ENCODE assay signal across 8 cellular contexts in the genomic region with DNA sequence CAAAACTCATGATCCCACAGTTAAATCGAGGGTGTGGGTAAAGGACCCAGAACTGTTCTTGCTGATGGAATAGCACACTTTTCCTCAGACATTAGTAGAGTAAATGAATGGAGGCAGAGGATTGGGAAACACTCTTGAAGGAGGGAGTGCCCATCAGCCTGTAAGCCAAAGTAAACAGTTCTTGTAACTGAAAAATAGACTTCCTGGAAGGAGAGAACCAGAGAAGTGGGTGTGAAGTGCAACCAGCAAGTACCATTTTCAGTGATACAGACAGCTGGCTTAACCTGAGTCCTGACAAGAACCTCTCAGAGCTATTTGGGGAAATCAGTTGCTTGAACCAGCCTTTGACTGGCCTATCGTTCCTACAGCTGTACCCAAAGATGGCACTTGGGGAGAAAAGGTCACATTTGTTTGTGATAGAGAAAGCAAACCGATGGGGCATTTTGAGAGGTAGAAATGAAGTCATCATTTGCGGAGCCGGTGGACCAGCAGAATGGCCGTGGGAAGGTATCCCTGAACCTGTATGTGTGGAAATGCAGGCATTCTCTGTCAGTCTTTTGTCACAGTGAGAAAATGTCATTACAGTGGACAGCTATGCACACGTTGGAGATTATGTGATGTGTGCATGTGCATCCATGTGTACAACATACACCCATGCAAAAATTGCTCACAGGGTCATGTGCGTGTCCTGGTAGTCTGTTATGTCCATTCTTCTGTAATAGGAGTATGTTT. TPM values are rescaled to one million over a fixed set of nuclear protein-coding genes. Genes with fewer than 3 reads are reported as not detected.
DNase-seq lines count a peak whose midpoint lies in the region; ATAC-seq and TF ChIP-seq lines count a peak whose summit lies in the region.

No MANE protein-coding gene starts in this region.

- peaks cover 4% of the 10 kb centered on the region for H3K27me3 Mint-ChIP-seq in activated CD8-positive, alpha-beta T cell treated with anti-CD3 and anti-CD28 coated beads for 36 hours
- peaks cover 3% of the 10 kb centered on the region for H3K27me3 Mint-ChIP-seq in activated CD8-positive, alpha-beta T cell treated with anti-CD3 and anti-CD28 coated beads, Interleukin-2, amount 10 ng/mL, durations not matched to agents 7 days and 5 days (ENCODE audit: low read depth)
- no peaks in the 10 kb centered on the region for H3K27me3 Mint-ChIP-seq in type B pancreatic cell
- no peaks in the 10 kb centered on the region for H3K27me3 Mint-ChIP-seq in effector memory CD8-positive, alpha-beta T cell

- H3K27me3 ChIP-seq in ascending aorta (no peaks in the 10 kb centered on the region), H7 (ENCODE audit: control insufficient read depth, insufficient read depth, low read length) (no peaks in the 10 kb centered on the region)

- H3K9me3 Mint-ChIP-seq in activated CD8-positive, alpha-beta T cell treated with anti-CD3 and anti-CD28 coated beads for 36 hours, result no peaks in the 10 kb centered on the region
- H3K9me3 Mint-ChIP-seq in activated CD8-positive, alpha-beta T cell treated with anti-CD3 and anti-CD28 coated beads, Interleukin-2, amount 10 ng/mL, durations not matched to agents 7 days and 5 days (ENCODE audit: insufficient read depth), result no peaks in the 10 kb centered on the region
- H3K9me3 Mint-ChIP-seq in type B pancreatic cell, result no peaks in the 10 kb centered on the region
- no peaks in the 10 kb centered on the region for H3K9me3 Mint-ChIP-seq in effector memory CD8-positive, alpha-beta T cell

- POLR2A ChIA-PET in activated CD8-positive, alpha-beta T cell treated with anti-CD3 and anti-CD28 coated beads for 36 hours (lab: Charles Lee), result no interaction called here
- POLR2A ChIA-PET in activated CD8-positive, alpha-beta T cell treated with anti-CD3 and anti-CD28 coated beads, Interleukin-2, amount 10 ng/mL, durations not matched to agents 7 days and 5 days (lab: Charles Lee), result interaction anchor here (0.7 kb wide), 1 partner anchor 10 kb away, joined by 4 read pairs; no protein-coding TSS in a partner anchor

- peak overlapping the region in 1 of 2 donors; percentile 3 for H3K4me3 ChIP-seq in ascending aorta
- no peak overlapping the region for H3K4me3 ChIP-seq in H7 (ENCODE audit: insufficient read depth, low read depth, low read length)

- peak; percentile 8 for DNase-seq in activated CD8-positive, alpha-beta T cell treated with anti-CD3 and anti-CD28 coated beads for 36 hours
- DNase-seq in activated CD8-positive, alpha-beta T cell treated with anti-CD3 and anti-CD28 coated beads, Interleukin-2, amount 10 ng/mL, durations not matched to agents 7 days and 5 days, result no peak
- DNase-seq in ascending aorta (ENCODE audit: low spot score in 2 of 2), result no peak
- peak; percentile 60 for DNase-seq in kidney tubule cell (ENCODE audit: low spot score)
- no peak for DNase-seq in type B pancreatic cell (ENCODE audit: extremely low spot score, unreplicated experiment)
- DNase-seq in effector memory CD8-positive, alpha-beta T cell, result no peak
- no peak for DNase-seq in stimulated activated CD4-positive, alpha-beta T cell treated with anti-CD3 and anti-CD28 coated beads, Interleukin-15, amount 100 ng/mL, for 24 hours
- DNase-seq in H7, result no peak

- H3K27ac ChIP-seq in ascending aorta, result peak overlapping the region; percentile 47 to 68

- no peaks in the 10 kb centered on the region for H3K9me3 ChIP-seq in ascending aorta

- peak overlapping the region; percentile 12 for H3K27ac Mint-ChIP-seq in activated CD8-positive, alpha-beta T cell treated with anti-CD3 and anti-CD28 coated beads for 36 hours
- H3K27ac Mint-ChIP-seq in activated CD8-positive, alpha-beta T cell treated with anti-CD3 and anti-CD28 coated beads, Interleukin-2, amount 10 ng/mL, durations not matched to agents 7 days and 5 days, result no peak overlapping the region
- peak overlapping the region; percentile 39 for H3K27ac Mint-ChIP-seq in type B pancreatic cell
- peak overlapping the region in 1 of 2 donors; percentile 45 for H3K27ac Mint-ChIP-seq in effector memory CD8-positive, alpha-beta T cell

- peaks cover 23% of the 10 kb centered on the region for H3K4me1 Mint-ChIP-seq in activated CD8-positive, alpha-beta T cell treated with anti-CD3 and anti-CD28 coated beads for 36 hours (ENCODE audit: low read depth)
- peaks cover 10% of the 10 kb centered on the region for H3K4me1 Mint-ChIP-seq in activated CD8-positive, alpha-beta T cell treated with anti-CD3 and anti-CD28 coated beads, Interleukin-2, amount 10 ng/mL, durations not matched to agents 7 days and 5 days (ENCODE audit: low read depth)
- peaks cover 43% of the 10 kb centered on the region for H3K4me1 Mint-ChIP-seq in type B pancreatic cell (ENCODE audit: unreplicated experiment)
- peaks cover 19 to 23% of the 10 kb centered on the region in 2 donors for H3K4me1 Mint-ChIP-seq in effector memory CD8-positive, alpha-beta T cell (ENCODE audit: low read depth in 2 of 2)

- H3K36me3 ChIP-seq in ascending aorta, result peaks cover 0 to 4% of the 10 kb centered on the region in 2 donors
- no peaks in the 10 kb centered on the region for H3K36me3 ChIP-seq in H7 (replicated peaks; ENCODE audit: control insufficient read depth, insufficient read depth, low read length)

- H3K36me3 Mint-ChIP-seq in activated CD8-positive, alpha-beta T cell treated with anti-CD3 and anti-CD28 coated beads for 36 hours (ENCODE audit: low read depth), result no peaks in the 10 kb centered on the region
- H3K36me3 Mint-ChIP-seq in activated CD8-positive, alpha-beta T cell treated with anti-CD3 and anti-CD28 coated beads, Interleukin-2, amount 10 ng/mL, durations not matched to agents 7 days and 5 days (ENCODE audit: low read depth), result no peaks in the 10 kb centered on the region
- H3K36me3 Mint-ChIP-seq in type B pancreatic cell, result peaks cover 7% of the 10 kb centered on the region
- no peaks in the 10 kb centered on the region for H3K36me3 Mint-ChIP-seq in effector memory CD8-positive, alpha-beta T cell (ENCODE audit: insufficient read depth)

- peaks cover 22 to 78% of the 10 kb centered on the region in 2 donors for H3K4me1 ChIP-seq in ascending aorta

- CTCF ChIA-PET in activated CD8-positive, alpha-beta T cell treated with anti-CD3 and anti-CD28 coated beads for 36 hours (lab: Charles Lee), result interaction anchor here (0.8 to 1.2 kb wide), 2 partner anchors 20 to 41 kb away, joined by 3 read pairs; no protein-coding TSS in a partner anchor
- CTCF ChIA-PET in activated CD8-positive, alpha-beta T cell treated with anti-CD3 and anti-CD28 coated beads, Interleukin-2, amount 10 ng/mL, durations not matched to agents 7 days and 5 days (lab: Charles Lee), result interaction anchor here (1.0 kb wide), 1 partner anchor 21 kb away, joined by 5 read pairs; no protein-coding TSS in a partner anchor

- intact Hi-C loops in activated CD8-positive, alpha-beta T cell treated with anti-CD3 and anti-CD28 coated beads for 36 hours (cut with micrococcal nuclease), result no loop called here
- intact Hi-C loops in ascending aorta (cut with DNase I), result loop anchor here (2.0 kb wide), 2 partner anchors 17 to 79 kb away; no protein-coding TSS in a partner anchor

- TF ChIP-seq CTCF in activated CD8-positive, alpha-beta T cell treated with anti-CD3 and anti-CD28 coated beads for 36 hours (IDR thresholded peaks at IDR 0.05), result no peak
- TF ChIP-seq CTCF in ascending aorta (IDR thresholded peaks at IDR 0.05) (no peak), type B pancreatic cell (conservative IDR thresholded peaks at IDR 0.05) (no peak)

- ATAC-seq in activated CD8-positive, alpha-beta T cell treated with anti-CD3 and anti-CD28 coated beads for 36 hours, result peak; percentile 66
- ATAC-seq in activated CD8-positive, alpha-beta T cell treated with anti-CD3 and anti-CD28 coated beads, Interleukin-2, amount 10 ng/mL, durations not matched to agents 7 days and 5 days, result no peak
- ATAC-seq in effector memory CD8-positive, alpha-beta T cell (replicated peaks), result no peak

- no peak overlapping the region for H3K4me3 Mint-ChIP-seq in activated CD8-positive, alpha-beta T cell treated with anti-CD3 and anti-CD28 coated beads for 36 hours
- H3K4me3 Mint-ChIP-seq in activated CD8-positive, alpha-beta T cell treated with anti-CD3 and anti-CD28 coated beads, Interleukin-2, amount 10 ng/mL, durations not matched to agents 7 days and 5 days, result no peak overlapping the region
- no peak overlapping the region for H3K4me3 Mint-ChIP-seq in type B pancreatic cell
- no peak overlapping the region for H3K4me3 Mint-ChIP-seq in effector memory CD8-positive, alpha-beta T cell

RNA-seq across cellular contexts. Expression of a gene that starts 17.7 kb away (rescaled TPM):
- total RNA-seq in activated CD8-positive, alpha-beta T cell treated with anti-CD3 and anti-CD28 coated beads for 36 hours, result 10 to 100 TPM; 14.4 to 15.9 TPM
- 1 to 10 TPM; 3.7 to 4.4 TPM for total RNA-seq in activated CD8-positive, alpha-beta T cell treated with anti-CD3 and anti-CD28 coated beads, Interleukin-2, amount 10 ng/mL, durations not matched to agents 7 days and 5 days
- total RNA-seq in ascending aorta, result 273 TPM
- 24.4 and 30.3 TPM in 2 replicates for total RNA-seq in type B pancreatic cell (ENCODE audit: low replicate concordance)
- total RNA-seq in H7 (2014; rRNA removed; shearing (Covaris generic)), result 19.0 and 21.4 TPM in 2 replicates

Comparison
In these comparisons a context has a peak if more than half of its experiments do, and no peak if none do; other contexts are left out.
1. DNase-seq: peak in activated CD8-positive, alpha-beta T cell treated with anti-CD3 and anti-CD28 coated beads for 36 hours (single experiment) and kidney tubule cell (single experiment); none in activated CD8-positive, alpha-beta T cell treated with anti-CD3 and anti-CD28 coated beads, Interleukin-2, amount 10 ng/mL, durations not matched to agents 7 days and 5 days (single experiment), ascending aorta (0 of 2), type B pancreatic cell (single experiment), effector memory CD8-positive, alpha-beta T cell (0 of 3), stimulated activated CD4-positive, alpha-beta T cell treated with anti-CD3 and anti-CD28 coated beads, Interleukin-15, amount 100 ng/mL, for 24 hours (single experiment) and H7 (single experiment).